11 cellular contexts compared by ENCODE assay signal in genomic region chr3:134904796-134905646, GRCh38.
DNase-seq lines count a peak whose midpoint lies in the region; ATAC-seq, FAIRE-seq and TF ChIP-seq lines count a peak whose summit lies in the region.
"Had no signal": no experiment of that assay in that cellular context is flagged by ENCODE, and none has a peak within 500 bp of the region (broad histone marks: within the 10 kb centered on the region; RNA-seq: fewer than 3 reads in every experiment).

No MANE protein-coding gene starts in this region.

- H3K4me1 ChIP-seq in pancreas = peaks cover 0 to 4% (median 0%) of the 10 kb centered on the region in 3 donors
- H3K4me1 ChIP-seq: SJSA1 had no signal

- 87 to 88% methylated on average over 7 of the region's 7 CpGs for WGBS in pancreas, 2 donors

- intact Hi-C loops in pancreas (cut with DNase I) = no loop called here

- H3K9me3 ChIP-seq in pancreas = no peaks in the 10 kb centered on the region
- H3K9me3 ChIP-seq: neutrophil, SJSA1 had no signal

- FAIRE-seq in pancreas (lab: Jason Lieb, UNC) = no peak

- ATAC-seq in GM19043 (IDR thresholded peaks at IDR 0.05; ENCODE audit: low read depth, unreplicated experiment) (peak; percentile 23), HG02642 (IDR thresholded peaks at IDR 0.05; ENCODE audit: poor library complexity, unreplicated experiment) (peak; percentile 20), pancreas (no peak)

- no peak for TF ChIP-seq POLR2A in erythroblast (IDR thresholded peaks at IDR 0.05; ENCODE audit: low read length)

- no peak overlapping the region for H3K4me3 ChIP-seq in pancreas
- H3K4me3 ChIP-seq: hepatocyte, SJSA1 had no signal

- no peaks in the 10 kb centered on the region for H3K27me3 ChIP-seq in pancreas
- H3K27me3 ChIP-seq: hepatocyte, neutrophil, SJSA1 had no signal

- no peak for TF ChIP-seq CTCF in pancreas (IDR thresholded peaks at IDR 0.05)

- no peak overlapping the region for H3K27ac ChIP-seq in pancreas
- H3K27ac ChIP-seq: hepatocyte, neutrophil, SJSA1 had no signal

- no peaks in the 10 kb centered on the region for H3K36me3 ChIP-seq in pancreas
- H3K36me3 ChIP-seq: neutrophil, SJSA1 had no signal

- peak; percentile 44 to 75 for DNase-seq in NCI-H446 (lab: John Stamatoyannopoulos, UW)
- peak; percentile 8 for DNase-seq in occipital lobe (lab: John Stamatoyannopoulos, UW)
- no peak for DNase-seq in erythroblast (lab: John Stamatoyannopoulos, UW)
- DNase-seq in NCI-H526 (lab: John Stamatoyannopoulos, UW) = no peak
- DNase-seq in pancreas = no peak
- DNase-seq: NCI-H2029 had no signal

Comparison
In these comparisons a context has a peak if more than half of its experiments do, and no peak if none do; other contexts are left out.
1. ATAC-seq: peak in GM19043 (single experiment) and HG02642 (single experiment); none in pancreas (0 of 4).
2. DNase-seq: peak in NCI-H446 (2 of 2) and occipital lobe (single experiment); none in erythroblast (0 of 2), NCI-H526 (0 of 2) and pancreas (0 of 6).